In the genomic region with DNA sequence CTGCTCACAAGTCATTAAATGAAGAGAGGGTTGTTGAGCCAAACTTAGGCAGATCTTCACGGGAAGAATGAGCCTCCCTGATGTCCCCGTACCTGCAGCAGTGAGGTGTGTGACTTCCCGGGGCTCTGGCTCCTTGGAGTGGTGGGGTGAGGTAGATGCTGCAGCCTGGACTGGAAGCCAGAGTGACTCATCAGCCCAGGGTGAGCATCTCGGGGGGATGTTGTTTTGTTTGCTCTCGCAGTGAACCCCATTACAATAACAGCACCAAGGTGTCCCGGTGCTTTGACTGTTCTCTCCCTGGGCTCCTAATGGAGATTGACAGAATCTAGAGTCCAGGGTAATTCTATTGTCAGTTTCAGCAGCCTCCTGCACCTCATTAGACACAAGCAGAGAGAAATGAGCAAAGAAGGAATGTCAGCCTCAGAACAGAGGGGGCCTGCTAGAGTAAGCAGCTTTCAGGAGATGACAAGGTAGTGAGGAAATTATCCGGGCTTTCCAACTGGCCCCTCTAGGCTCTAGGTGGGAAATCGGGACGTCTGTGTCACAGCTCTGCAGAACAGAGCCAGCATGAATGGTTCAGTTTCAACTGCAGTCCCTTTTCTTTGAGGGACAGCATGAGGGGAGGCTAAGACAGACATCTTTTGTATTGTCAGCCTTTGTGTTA, we compare ENCODE assay signal across 27 cellular contexts. TPM values are rescaled to one million over a fixed set of nuclear protein-coding genes. Genes with fewer than 3 reads are reported as not detected.
DNase-seq lines count a peak whose midpoint lies in the region; ATAC-seq, FAIRE-seq and TF ChIP-seq lines count a peak whose summit lies in the region.
"Had no signal": no experiment of that assay in that cellular context is flagged by ENCODE, and none has a peak within 500 bp of the region (broad histone marks: within the 10 kb centered on the region; RNA-seq: fewer than 3 reads in every experiment).

No MANE protein-coding gene starts in this region.

- no peak overlapping the region for H4K91ac ChIP-seq in H9 (ENCODE audit: insufficient read length, low read depth, low read length)

- no peak overlapping the region for H2BK20ac ChIP-seq in H9 (ENCODE audit: low read depth, low read length, poor library complexity, severe bottlenecking)

- no peaks in the 10 kb centered on the region; a peak in 1 of 7 replicates for H3K36me3 Mint-ChIP-seq in H9 (ENCODE audit: insufficient read depth in 1 of 3, low read depth in 3 of 3)
- H3K36me3 Mint-ChIP-seq in natural killer cell, result no peaks in the 10 kb centered on the region
- H3K36me3 Mint-ChIP-seq: CD4-positive, alpha-beta memory T cell had no signal

- no peak overlapping the region for H2AK5ac ChIP-seq in H9 (ENCODE audit: insufficient read length, low read length)

- no peaks in the 10 kb centered on the region for H3K23me2 ChIP-seq in H9 (ENCODE audit: insufficient read length, low read depth, low read length, poor library complexity, severe bottlenecking)

- no TSS peak for BruUV-seq in K562 (replicated peaks; lab: Mats Ljungman, UMichigan)

- H2AFZ ChIP-seq in H9 (ENCODE audit: low read length), result no peak overlapping the region
- H2AFZ ChIP-seq in K562 (ENCODE audit: low read depth, low read length), result peak overlapping the region; percentile 64
- H2AFZ ChIP-seq in osteoblast (ENCODE audit: low read length), result no peak overlapping the region
- H2AFZ ChIP-seq: GM23248 had no signal

- H3T11ph ChIP-seq in H9 (ENCODE audit: low read length), result no peak overlapping the region

- no peaks in the 10 kb centered on the region for H3K79me2 ChIP-seq in H9 (ENCODE audit: insufficient read depth, low read length)
- no peaks in the 10 kb centered on the region for H3K79me2 ChIP-seq in K562 (ENCODE audit: control insufficient read depth, insufficient read depth, low read length)
- no peaks in the 10 kb centered on the region for H3K79me2 ChIP-seq in osteoblast (ENCODE audit: insufficient read depth, low read length)

- no peak overlapping the region for H4K5ac ChIP-seq in H9 (ENCODE audit: insufficient read length, low read depth, low read length)

- H3K14ac ChIP-seq in H9 (ENCODE audit: insufficient read depth, low read length), result no peak overlapping the region

- H3K27ac Mint-ChIP-seq in H9 (no peak overlapping the region), natural killer cell (peak overlapping the region; percentile 37 to 41)
- H3K27ac Mint-ChIP-seq: CD4-positive, alpha-beta memory T cell had no signal

- in situ Hi-C loops in K562 (cut with MboI), result no loop called here

- intact Hi-C loops in K562 (cut with micrococcal nuclease), result no loop called here
- intact Hi-C loops in natural killer cell (cut with micrococcal nuclease), result no loop called here

- H2BK12ac ChIP-seq in H9 (ENCODE audit: insufficient read length, low read depth, low read length), result no peak overlapping the region

- no peak overlapping the region for H2BK120ac ChIP-seq in H9 (ENCODE audit: low read depth, low read length, poor library complexity, severe bottlenecking)

- H3K9me1 ChIP-seq in K562 (ENCODE audit: control insufficient read depth, insufficient read depth, low read length), result no peaks in the 10 kb centered on the region

- H3K18ac ChIP-seq in H9 (ENCODE audit: insufficient read length, low read depth, low read length), result no peak overlapping the region

- H3K4ac ChIP-seq in H9 (ENCODE audit: low read depth, low read length), result no peak overlapping the region

- POLR2A ChIA-PET in K562 (lab: Yijun Ruan, JAX), result interaction anchor here (0.8 kb wide), 1 partner anchor 153 kb away, joined by 3 read pairs; no protein-coding TSS in a partner anchor

- H3K23ac ChIP-seq in H9 (ENCODE audit: insufficient read length, low read depth, low read length), result no peak overlapping the region

- H3K9ac ChIP-seq in H9 (ENCODE audit: extremely low read depth, insufficient read length, low read length), result no peak overlapping the region
- no peak overlapping the region for H3K9ac ChIP-seq in K562 (ENCODE audit: insufficient read depth in 1 of 2, low read depth in 2 of 2, low read length in 2 of 2)
- H3K9ac ChIP-seq: BLaER1 treated with 17β-estradiol and CSF1 and Interleukin-3, amounts not matched to agents 10 nM and 100 nM; GM23248 had no signal

- no peak overlapping the region for H2BK15ac ChIP-seq in H9 (ENCODE audit: low read depth, low read length)

- no peaks in the 10 kb centered on the region for H3K79me1 ChIP-seq in H9 (ENCODE audit: insufficient read depth, low read depth, low read length, poor library complexity, severe bottlenecking)

- no peak overlapping the region for H4K8ac ChIP-seq in H9 (replicated peaks; ENCODE audit: insufficient read length, low read depth, low read length)

- H3K9me3 Mint-ChIP-seq in H9, result no peaks in the 10 kb centered on the region; a peak in 1 of 5 replicates
- no peaks in the 10 kb centered on the region for H3K9me3 Mint-ChIP-seq in natural killer cell
- H3K9me3 Mint-ChIP-seq: CD4-positive, alpha-beta memory T cell had no signal

- H3K9me3 ChIP-seq in H9 (ENCODE audit: control insufficient read depth, low read depth, low read length), result no peaks in the 10 kb centered on the region
- no peaks in the 10 kb centered on the region for H3K9me3 ChIP-seq in K562 (replicated peaks; ENCODE audit: control insufficient read depth, insufficient read depth, low read depth, low read length)
- no peaks in the 10 kb centered on the region for H3K9me3 ChIP-seq in osteoblast (ENCODE audit: low read depth, low read length)
- H3K9me3 ChIP-seq in MG63, result peaks cover 6% of the 10 kb centered on the region
- H3K9me3 ChIP-seq: BLaER1 treated with 17β-estradiol and CSF1 and Interleukin-3, amounts not matched to agents 10 nM and 100 nM; Caco-2 had no signal

- H3K4me1 ChIP-seq in H9 (ENCODE audit: insufficient read depth, low read length), result no peaks in the 10 kb centered on the region
- H3K4me1 ChIP-seq in K562 (replicated peaks in 1 of 2; ENCODE audit: control insufficient read depth in 2 of 2, insufficient read depth in 2 of 2, low read length in 2 of 2), result peaks cover 0 to 2% of the 10 kb centered on the region in 2 experiments; a peak in 3 of 5 replicates
- no peaks in the 10 kb centered on the region for H3K4me1 ChIP-seq in osteoblast (ENCODE audit: insufficient read depth, low read length)

- no peak for FAIRE-seq in K562 (lab: Jason Lieb, UNC)
- FAIRE-seq: GM12878, HepG2 had no signal

- no CpG with 5 or more reads among the region's 9 CpGs for WGBS in H9 (ENCODE audit: extremely low coverage, insufficient read length, low lambda C conversion rate)
- WGBS in K562 (ENCODE audit: insufficient coverage, low coverage, missing lambda C conversion rate), result 46% methylated on average over 9 of the region's 9 CpGs

- no peak for TF ChIP-seq POLR2A in K562 (conservative IDR thresholded peaks at IDR 0.05)

- CTCF ChIA-PET in K562 (lab: Yijun Ruan, JAX; ENCODE audit: low intra/inter-chr PET ratio), result no interaction called here

- H3K56ac ChIP-seq in H9 (ENCODE audit: insufficient read length, low read depth, low read length), result no peak overlapping the region

- TF ChIP-seq EP300 in K562 (IDR thresholded peaks at IDR 0.05; ENCODE audit: low read length), result no peak

- no peaks in the 10 kb centered on the region for H3K36me3 ChIP-seq in K562 (ENCODE audit: control insufficient read depth, insufficient read depth, low read length)
- H3K36me3 ChIP-seq in osteoblast (ENCODE audit: insufficient read depth, low read length), result no peaks in the 10 kb centered on the region
- H3K36me3 ChIP-seq in MG63, result no peaks in the 10 kb centered on the region
- H3K36me3 ChIP-seq: BLaER1 treated with 17β-estradiol and CSF1 and Interleukin-3, amounts not matched to agents 10 nM and 100 nM had no signal

- no peak overlapping the region for H3K27ac ChIP-seq in H9 (ENCODE audit: insufficient read length, low read depth, low read length)
- H3K27ac ChIP-seq in K562 (ENCODE audit: extremely low read depth, low read depth, low read length), result no peak overlapping the region
- H3K27ac ChIP-seq in osteoblast (ENCODE audit: low read depth, low read length), result no peak overlapping the region
- H3K27ac ChIP-seq: BLaER1 treated with 17β-estradiol and CSF1 and Interleukin-3, amounts not matched to agents 10 nM and 100 nM; GM23248 had no signal

- ATAC-seq in K562 (no peak; the same call in 2 of the 3 replicates), natural killer cell (no peak)
- ATAC-seq: GM12878, HCT116, HepG2, Right ventricle myocardium inferior had no signal

- peaks cover 51% of the 10 kb centered on the region for H3K27me3 Mint-ChIP-seq in H9 (ENCODE audit: low read depth)
- peaks cover 0 to 4% of the 10 kb centered on the region in 2 donors for H3K27me3 Mint-ChIP-seq in natural killer cell (ENCODE audit: low read depth in 2 of 2)

- no peak for TF ChIP-seq RAD21 in K562 (CRISPR knock-in tag; conservative IDR thresholded peaks at IDR 0.05 in 1 of 2, IDR thresholded peaks at IDR 0.05 in 1 of 2)

- H3K4me2 ChIP-seq in H9 (ENCODE audit: insufficient read depth, insufficient read length, low read length), result no peak overlapping the region
- no peak overlapping the region for H3K4me2 ChIP-seq in K562 (ENCODE audit: insufficient read depth, low read length)
- H3K4me2 ChIP-seq in osteoblast (ENCODE audit: insufficient read depth, low read length), result no peak overlapping the region
- H3K4me2 ChIP-seq: BLaER1 treated with 17β-estradiol and CSF1 and Interleukin-3, amounts not matched to agents 10 nM and 100 nM had no signal

- H3K4me3 Mint-ChIP-seq in H9 (no peak overlapping the region), natural killer cell (no peak overlapping the region)
- H3K4me3 Mint-ChIP-seq: CD4-positive, alpha-beta memory T cell had no signal

- H3K27me3 ChIP-seq in H9 (ENCODE audit: insufficient read depth, low read length) (peaks cover 3% of the 10 kb centered on the region; the same call in 1 of the 2 replicates), K562 (ENCODE audit: control insufficient read depth in 2 of 2, insufficient read depth in 2 of 2, low read length in 2 of 2) (0 out of 5 replicates have a peak, but pooled peaks cover 0 to 8% of the 10 kb centered on the region in 2 experiments), osteoblast (ENCODE audit: insufficient read depth, low read length) (peaks cover 16% of the 10 kb centered on the region), MG63 (no peaks in the 10 kb centered on the region)
- H3K27me3 ChIP-seq: BLaER1 treated with 17β-estradiol and CSF1 and Interleukin-3, amounts not matched to agents 10 nM and 100 nM had no signal

- H4K20me1 ChIP-seq in H9 (ENCODE audit: control insufficient read depth, insufficient read depth, insufficient read length) (no peaks in the 10 kb centered on the region), K562 (replicated peaks; ENCODE audit: control insufficient read depth, insufficient read depth, low read length) (no peaks in the 10 kb centered on the region), osteoblast (ENCODE audit: insufficient read depth, low read length) (no peaks in the 10 kb centered on the region)
- H4K20me1 ChIP-seq: BLaER1 treated with 17β-estradiol and CSF1 and Interleukin-3, amounts not matched to agents 10 nM and 100 nM had no signal

- no peak overlapping the region for H3K4me3 ChIP-seq in K562
- H3K4me3 ChIP-seq in osteoblast (ENCODE audit: insufficient read depth, low read length), result no peak overlapping the region
- no peak overlapping the region for H3K4me3 ChIP-seq in MG63
- H3K4me3 ChIP-seq: BLaER1 treated with 17β-estradiol and CSF1 and Interleukin-3, amounts not matched to agents 10 nM and 100 nM; GM12878; GM23248 had no signal

- DNase-seq in H9, result peak; percentile 33
- no peak for DNase-seq in K562 (ENCODE audit: extremely low read depth in 1 of 4, low spot score in 3 of 4)
- no peak for DNase-seq in natural killer cell
- DNase-seq in osteoblast (ENCODE audit: insufficient read length, low spot score, missing footprints), result peak; percentile 13
- DNase-seq in SK-N-DZ (ENCODE audit: low spot score), result no peak
- DNase-seq in MG63, result no peak
- DNase-seq in UCSD-AML1 (lab: John Stamatoyannopoulos, UW; ENCODE audit: unreplicated experiment), result no peak
- DNase-seq in NCI-H510A (lab: John Stamatoyannopoulos, UW), result no peak
- DNase-seq: 8988T; CD4-positive, alpha-beta memory T cell; DMS 273 treated with DMSO at 0.1 percent for 48 hours; DMS79 treated with DMSO at 0.1 percent for 48 hours; GM23248; KBM-7; NCI-H1092; NCI-H1436; NCI-H2029; NCI-H226; NCI-H524; NCI-H82 had no signal

- H2BK5ac ChIP-seq in H9 (ENCODE audit: insufficient read length, low read length), result no peak overlapping the region

- peaks cover 13 to 16% of the 10 kb centered on the region in 2 experiments for H3K4me1 Mint-ChIP-seq in H9
- H3K4me1 Mint-ChIP-seq in natural killer cell, result peaks cover 16 to 25% of the 10 kb centered on the region in 2 donors
- H3K4me1 Mint-ChIP-seq: CD4-positive, alpha-beta memory T cell had no signal

- TF ChIP-seq CTCF in H9 (conservative IDR thresholded peaks at IDR 0.05), result no peak
- TF ChIP-seq CTCF in K562 (IDR thresholded peaks at IDR 0.05 in 2 of 3, conservative IDR thresholded peaks at IDR 0.05 in 1 of 3; ENCODE audit: insufficient read depth in 2 of 3, low read depth in 1 of 3, low read length in 3 of 3), result no peak
- TF ChIP-seq CTCF in natural killer cell (IDR thresholded peaks at IDR 0.05), result no peak
- TF ChIP-seq CTCF in osteoblast (IDR thresholded peaks at IDR 0.05; ENCODE audit: extremely low read depth, low read depth, low read length), result no peak

RNA-seq across cellular contexts. Expression of gene LRRN2, which starts 36.0 kb away (rescaled TPM):
- total RNA-seq in H9 (2021) (4.5 and 5.8 TPM in 2 replicates), K562 (2014; rRNA removed) (0.05 TPM in 1 of 2 replicates, not detected in the other), K562 (2014; rRNA removed; fragmentation: Illumina TruSeq; extraction: Trizol) (not detected in 2 replicates), K562 (2015; rRNA removed; fragmentation: Illumina TruSeq; extraction: Trizol) (not detected in 2 replicates), K562 (2021) (not detected in 2 replicates), natural killer cell (under 1 TPM in 2 of 3 donors, not detected in 1; 0.10 to 0.27 TPM), osteoblast (under 0.01 TPM in 1 of 2 replicates, not detected in the other)
- 0.09 TPM in 1 of 2 replicates, not detected in the other for total RNA-seq in K562 (2011; cell fraction: chromatin; rRNA removed; ENCODE audit: low replicate concordance)
- 0.17 TPM in 1 of 2 replicates, not detected in the other for total RNA-seq in K562 (2011; cell fraction: nucleolus; rRNA removed)
- not detected in 2 replicates for total RNA-seq in K562 (2011; cell fraction: nucleoplasm; rRNA removed)
- polyA plus RNA-seq in K562 (2011; rRNA removed) (not detected in 2 replicates), K562 (2014; fragmentation: Illumina TruSeq; extraction: Trizol) (0.06 TPM in 1 of 2 replicates, not detected in the other), K562 (2014; fragmentation: Nextera tagmentation; extraction: Ambion mirVana) (not detected), K562 (2014; rRNA removed) (not detected in 2 replicates)
- 0.36 TPM in 1 of 2 replicates, not detected in the other for polyA plus RNA-seq in K562 (2011; cell fraction: cytosol; rRNA removed)
- not detected in 2 replicates for polyA plus RNA-seq in K562 (2011; cell fraction: nucleus; rRNA removed)
- 0.03 and 0.08 TPM in 2 replicates for polyA plus RNA-seq in K562 (2012)
- not detected in 2 replicates for polyA minus RNA-seq in K562 (2011; rRNA and poly(A)+ RNA removed)
- not detected in 2 replicates for polyA minus RNA-seq in K562 (2011; cell fraction: cytosol; rRNA and poly(A)+ RNA removed)
- not detected in 2 replicates for polyA minus RNA-seq in K562 (2011; cell fraction: nucleus; rRNA and poly(A)+ RNA removed)
- polyA plus RNA-seq in SK-N-DZ (2014; cell fraction: cytosol; rRNA removed), result 1.8 and 2.0 TPM in 2 replicates
- 1.6 and 2.1 TPM in 2 replicates for polyA plus RNA-seq in SK-N-DZ (2014; cell fraction: nucleus; rRNA removed)
- 1.6 and 3.4 TPM in 2 replicates for total RNA-seq in MG63 (2014; rRNA removed; shearing (Covaris generic); ENCODE audit: low replicate concordance)
- total RNA-seq: Caco-2; CD4-positive, alpha-beta memory T cell; GM12878; HepG2; SK-MEL-5 had no signal
- polyA plus RNA-seq: CD4-positive, alpha-beta memory T cell; GM12878; GM23248; HepG2 had no signal

Comparison
In these comparisons a context has a peak if more than half of its experiments do, and no peak if none do; other contexts are left out.
1. DNase-seq: peak in H9 (single experiment) and osteoblast (single experiment); none in K562 (0 of 4), natural killer cell (single experiment), SK-N-DZ (single experiment), MG63 (single experiment), UCSD-AML1 (single experiment) and NCI-H510A (single experiment).
2. H3K27ac Mint-ChIP-seq: peak in natural killer cell (2 of 2); none in H9 (0 of 3).